In genomic region chr5:145101246-145101645, GRCh38 we compare ENCODE assay signal across 1 cellular context.
TF ChIP-seq lines count a peak whose summit lies in the region.

No MANE protein-coding gene starts in this region.

TF ChIP-seq in IMR-90, 13 proteins besides CTCF, POLR2A, EP300 and RAD21 (continued from another document):
- TF ChIP-seq USF2 (IDR thresholded peaks at IDR 0.05; ENCODE audit: low read depth, low read length) (no peak), MXI1 (IDR thresholded peaks at IDR 0.05; ENCODE audit: borderline replicate concordance, low read depth, low read length) (no peak), ELK1 (IDR thresholded peaks at IDR 0.05; ENCODE audit: borderline replicate concordance, low read depth, low read length) (no peak)
